In the genomic region with DNA sequence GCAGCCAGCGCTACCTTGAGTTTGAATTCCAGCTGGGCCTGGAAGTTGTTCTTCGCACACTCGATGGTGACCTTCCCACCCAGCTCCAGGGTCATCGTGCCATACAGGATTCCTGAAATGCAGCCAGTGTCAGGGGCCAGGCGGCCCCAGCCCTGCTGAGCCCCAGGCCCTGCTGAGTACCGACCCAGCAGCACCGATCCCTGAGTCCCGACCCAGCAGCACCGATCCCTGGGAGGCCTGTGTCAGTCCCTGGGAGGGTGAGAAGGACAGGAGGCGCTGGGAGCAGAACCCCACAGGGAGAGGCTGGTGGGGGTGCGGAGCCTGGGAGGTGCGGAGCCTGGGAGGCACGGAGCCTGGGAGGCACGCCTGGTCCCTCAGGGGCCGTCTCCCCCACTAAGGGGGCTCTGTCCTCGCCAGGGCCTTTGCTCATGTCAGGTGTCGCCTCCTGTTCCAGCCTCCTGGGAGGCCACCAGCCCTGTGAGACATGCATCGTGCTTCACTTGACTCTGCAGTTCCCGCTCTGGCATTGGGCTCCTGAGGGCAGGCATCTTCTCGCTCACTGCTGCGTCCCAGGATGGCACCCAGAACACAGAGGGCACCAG, we compare ENCODE assay signal across 1 cellular context.
TF ChIP-seq lines count a peak whose summit lies in the region.

No MANE protein-coding gene starts in this region.

TF ChIP-seq in H1, 55 proteins besides CTCF, POLR2A, EP300 and RAD21:
- no peak for TF ChIP-seq POU5F1 (IDR thresholded peaks at IDR 0.05; ENCODE audit: low read depth, low read length)
- TF ChIP-seq, protein P1, sequence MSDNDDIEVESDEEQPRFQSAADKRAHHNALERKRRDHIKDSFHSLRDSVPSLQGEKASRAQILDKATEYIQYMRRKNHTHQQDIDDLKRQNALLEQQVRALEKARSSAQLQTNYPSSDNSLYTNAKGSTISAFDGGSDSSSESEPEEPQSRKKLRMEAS (IDR thresholded peaks at IDR 0.05): no peak
- no peak for TF ChIP-seq KDM4A (IDR thresholded peaks at IDR 0.05; ENCODE audit: low read depth, low read length, severe bottlenecking)
- TF ChIP-seq SIN3A (conservative IDR thresholded peaks at IDR 0.05 in 1 of 2, IDR thresholded peaks at IDR 0.05 in 1 of 2; ENCODE audit: low read depth in 1 of 2, low read length in 2 of 2): no peak
- no peak for TF ChIP-seq RXRA (IDR thresholded peaks at IDR 0.05; ENCODE audit: insufficient read depth, low read depth, low read length)
- TF ChIP-seq CTBP2 (IDR thresholded peaks at IDR 0.05; ENCODE audit: borderline replicate concordance, insufficient read depth, insufficient read length, low read length): no peak
- no peak for TF ChIP-seq TEAD4 (IDR thresholded peaks at IDR 0.05; ENCODE audit: low read depth, low read length)
